ENCODE assay signal across 1 cellular context in the genomic region with DNA sequence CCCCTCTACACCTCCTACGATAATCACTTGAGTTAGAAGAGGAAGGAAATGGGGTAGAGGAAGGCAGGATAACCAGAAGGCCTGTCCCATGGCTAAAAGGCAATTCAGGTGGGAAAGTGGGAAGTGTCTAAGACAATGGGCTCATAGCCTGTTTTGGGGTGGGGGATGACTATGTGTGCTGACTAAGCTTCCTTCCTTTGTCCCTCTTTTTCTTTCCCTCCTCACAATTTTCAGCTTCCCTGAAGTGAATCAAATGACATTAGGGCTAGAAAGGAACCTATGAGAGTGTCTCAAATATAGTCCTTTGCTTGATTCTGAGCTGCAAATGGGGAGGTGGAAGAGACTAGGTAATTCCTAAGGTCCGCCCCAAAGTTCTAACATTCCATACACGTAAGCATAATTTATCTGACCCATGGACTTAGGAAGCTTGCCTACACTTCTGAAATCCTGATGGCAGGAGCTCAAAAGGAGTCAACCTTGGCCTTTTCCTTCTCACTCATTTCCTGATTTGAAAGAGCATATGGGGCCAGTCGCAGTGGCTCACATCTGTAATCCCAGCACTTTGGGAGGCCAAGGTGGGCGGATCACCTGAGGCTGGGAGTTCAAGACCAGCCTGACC.
TF ChIP-seq lines count a peak whose summit lies in the region.

No MANE protein-coding gene starts in this region.

TF ChIP-seq in K562, 482 proteins besides CTCF, POLR2A, EP300 and RAD21:
- TF ChIP-seq ZNF316 (IDR thresholded peaks at IDR 0.05) (peak; percentile 29; the same call in 1 of the 2 replicates), PHB (CRISPR knock-in tag; IDR thresholded peaks at IDR 0.05) (no peak)
